ENCODE assay signal across 8 cellular contexts in genomic region chr5:14809369-14810144, GRCh38.
DNase-seq lines count a peak whose midpoint lies in the region; ATAC-seq and TF ChIP-seq lines count a peak whose summit lies in the region.

No MANE protein-coding gene starts in this region.

- TF ChIP-seq POLR2A in NB4 (IDR thresholded peaks at IDR 0.05; ENCODE audit: extremely low read depth, insufficient read length) = no peak

- H3K36me3 ChIP-seq in thoracic aorta = peaks cover 1% of the 10 kb centered on the region

- H3K4me1 ChIP-seq in thoracic aorta (ENCODE audit: control insufficient read depth in 1 of 2, low read depth in 2 of 2) = peaks cover 27 to 49% of the 10 kb centered on the region in 2 donors

- TF ChIP-seq CTCF in HFF-Myc (IDR thresholded peaks at IDR 0.05; ENCODE audit: low read depth, low read length, missing control alignments) (no peak), NB4 (IDR thresholded peaks at IDR 0.05; ENCODE audit: low read depth, low read length) (no peak), omental fat pad (IDR thresholded peaks at IDR 0.05) (no peak), thoracic aorta (IDR thresholded peaks at IDR 0.05) (no peak)

- DNase-seq in GDM1 (lab: John Stamatoyannopoulos, UW) (peak; percentile 24), HFF-Myc (ENCODE audit: extremely low read depth, low read depth) (peak; percentile 89), NB4 (ENCODE audit: low read depth) (peak; percentile 98), omental fat pad (ENCODE audit: low spot score) (peak; percentile 27), thoracic aorta (ENCODE audit: low spot score) (peak; percentile 60), NCI-H510A treated with DMSO at 0.1 percent for 48 hours (lab: John Stamatoyannopoulos, UW) (no peak)
- peak; percentile 49 to 63 for DNase-seq in activated CD8-positive, alpha-beta memory T cell treated with anti-CD3 and anti-CD28 coated beads for 4 hours (ENCODE audit: low read depth in 2 of 2)

- no peaks in the 10 kb centered on the region for H3K27me3 ChIP-seq in thoracic aorta (replicated peaks; ENCODE audit: insufficient read depth)

- H3K9me3 ChIP-seq in thoracic aorta = no peaks in the 10 kb centered on the region

- ATAC-seq in esophagus mucosa = peak; percentile 74
- ATAC-seq in omental fat pad (ENCODE audit: low FRiP score) = peak; percentile 37
- peak; percentile 55 for ATAC-seq in thoracic aorta (ENCODE audit: insufficient number of reproducible peaks, low FRiP score, low read depth)

- H3K4me3 ChIP-seq in HFF-Myc (replicated peaks; ENCODE audit: low read depth, low read length) (no peak overlapping the region), NB4 (ENCODE audit: low read depth, low read length) (peak overlapping the region; percentile 25), thoracic aorta (peak overlapping the region; percentile 56)

- H3K27ac ChIP-seq in thoracic aorta = peak overlapping the region; percentile 52 to 66
